In genomic region chr9:79571309-79572031, GRCh38 we compare ENCODE assay signal across 1 cellular context.
TF ChIP-seq lines count a peak whose summit lies in the region.

TLE4 (plus strand) TSS chr9:79571965; CDS start chr9:79572791, 826 bp downstream.

TF ChIP-seq in HepG2, 621 proteins besides CTCF, POLR2A, EP300 and RAD21 (continued from another document and continues in another):
- TF ChIP-seq HMGXB3 (CRISPR knock-in tag; IDR thresholded peaks at IDR 0.05; ENCODE audit: borderline replicate concordance), result no peak
- no peak for TF ChIP-seq NONO (IDR thresholded peaks at IDR 0.05)
- TF ChIP-seq NONO (CRISPR knock-in tag; conservative IDR thresholded peaks at IDR 0.05), result no peak
- TF ChIP-seq ZBTB21 (CRISPR knock-in tag; IDR thresholded peaks at IDR 0.05), result no peak
- no peak; the same call in 1 of the 2 replicates for TF ChIP-seq TBX2 (CRISPR knock-in tag; IDR thresholded peaks at IDR 0.05; ENCODE audit: borderline replicate concordance)
- peak; percentile 71; the same call in 2 of the 3 replicates for TF ChIP-seq MXI1 (IDR thresholded peaks at IDR 0.05; ENCODE audit: borderline replicate concordance, low read depth, low read length)
- TF ChIP-seq RAD51 (IDR thresholded peaks at IDR 0.05; ENCODE audit: borderline replicate concordance), result no peak
- peak; percentile 53 for TF ChIP-seq USF2 (IDR thresholded peaks at IDR 0.05; ENCODE audit: low read depth, low read length)
- no peak; the same call in 1 of the 2 replicates for TF ChIP-seq USF2 (CRISPR knock-in tag; IDR thresholded peaks at IDR 0.05; ENCODE audit: borderline replicate concordance)
- peak; percentile 89 for TF ChIP-seq HNF1A (IDR thresholded peaks at IDR 0.05; ENCODE audit: low read depth)
- peak; percentile 95 for TF ChIP-seq HNF1A (CRISPR knock-in tag; IDR thresholded peaks at IDR 0.05; ENCODE audit: borderline replicate concordance)
- no peak for TF ChIP-seq ZNF691 (CRISPR knock-in tag; IDR thresholded peaks at IDR 0.05; ENCODE audit: borderline replicate concordance, low read depth)
- TF ChIP-seq MXD4 (CRISPR knock-in tag; IDR thresholded peaks at IDR 0.05), result peak; percentile 53; the same call in 1 of the 2 replicates
- peak; percentile 88 for TF ChIP-seq ATF1 (CRISPR knock-in tag; IDR thresholded peaks at IDR 0.05)
- TF ChIP-seq MBNL3 (CRISPR knock-in tag; conservative IDR thresholded peaks at IDR 0.05), result no peak
- no peak for TF ChIP-seq ZNF678 (CRISPR knock-in tag; IDR thresholded peaks at IDR 0.05)
- TF ChIP-seq SAFB2 (CRISPR knock-in tag; IDR thresholded peaks at IDR 0.05; ENCODE audit: borderline replicate concordance, low read depth), result no peak
- 0 out of 2 replicates have a peak, but pooled peaks have one; percentile 72 for TF ChIP-seq HNRNPUL1 (IDR thresholded peaks at IDR 0.05; ENCODE audit: low read depth, low read length)
- peak; percentile 91 for TF ChIP-seq ZNF143 (CRISPR knock-in tag; IDR thresholded peaks at IDR 0.05)
- TF ChIP-seq AGO1 (IDR thresholded peaks at IDR 0.05; ENCODE audit: low read depth, low read length, poor library complexity, severe bottlenecking), result no peak
- peak; percentile 92 for TF ChIP-seq NFYC (CRISPR knock-in tag; IDR thresholded peaks at IDR 0.05)
- peak; percentile 96 for TF ChIP-seq MEIS2 (CRISPR knock-in tag; IDR thresholded peaks at IDR 0.05)
- TF ChIP-seq ZNF18 (CRISPR knock-in tag; IDR thresholded peaks at IDR 0.05; ENCODE audit: insufficient replicate concordance), result no peak
- TF ChIP-seq ZNF20 (CRISPR knock-in tag; IDR thresholded peaks at IDR 0.05), result no peak
- TF ChIP-seq ZNF142 (CRISPR knock-in tag; IDR thresholded peaks at IDR 0.05), result no peak
- TF ChIP-seq REST (IDR thresholded peaks at IDR 0.05; ENCODE audit: borderline replicate concordance in 1 of 2, low read depth in 1 of 2, low read length in 2 of 2), result no peak
- no peak for TF ChIP-seq SOX5 (CRISPR knock-in tag; IDR thresholded peaks at IDR 0.05; ENCODE audit: borderline replicate concordance)
- TF ChIP-seq ZNF224 (CRISPR knock-in tag; IDR thresholded peaks at IDR 0.05), result no peak
- TF ChIP-seq KMT2A (CRISPR knock-in tag; IDR thresholded peaks at IDR 0.05), result no peak
- TF ChIP-seq PREB (CRISPR knock-in tag; IDR thresholded peaks at IDR 0.05), result no peak
- TF ChIP-seq MIXL1 (CRISPR knock-in tag; IDR thresholded peaks at IDR 0.05), result peak; percentile 62; the same call in 1 of the 2 replicates
- no peak for TF ChIP-seq ZNF441 (CRISPR knock-in tag; IDR thresholded peaks at IDR 0.05; ENCODE audit: borderline replicate concordance)
- no peak for TF ChIP-seq RNF2 (conservative IDR thresholded peaks at IDR 0.05; ENCODE audit: low read depth)
